In the genomic region with DNA sequence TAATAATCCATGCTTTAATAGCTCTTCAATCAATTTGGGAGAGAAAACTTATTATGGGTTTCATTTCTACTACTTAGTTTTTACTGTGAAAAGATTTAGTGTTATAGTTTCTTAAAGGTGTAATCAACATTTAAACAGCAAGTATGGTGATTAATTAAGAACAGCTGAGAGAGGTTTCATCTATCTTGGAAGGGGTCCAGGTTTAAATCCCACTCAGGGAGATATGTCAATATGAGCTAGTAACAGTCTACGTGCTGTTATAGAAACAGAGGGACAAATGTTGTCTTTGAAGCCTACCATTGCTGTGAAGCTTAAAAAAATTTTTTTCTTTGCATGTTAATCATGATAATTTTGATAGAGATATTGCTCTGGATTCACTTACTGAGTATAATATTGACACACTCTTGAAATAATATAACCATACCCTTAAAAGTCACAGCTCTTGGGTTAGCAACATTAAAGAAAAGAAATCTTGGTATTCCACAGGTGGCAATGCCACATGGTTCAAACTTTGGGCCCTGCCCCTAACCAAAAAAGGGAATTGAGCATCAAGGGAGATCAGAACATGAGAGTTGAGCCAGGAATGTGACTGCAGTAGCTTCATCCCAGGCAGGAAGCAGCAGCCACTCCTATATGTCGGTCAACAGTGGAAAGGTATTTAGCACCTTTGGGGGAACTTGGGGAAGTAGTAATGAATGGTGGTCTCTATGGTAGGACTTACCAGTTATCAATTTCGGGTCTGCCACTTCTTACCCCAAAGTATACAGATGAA, we compare ENCODE assay signal across 32 cellular contexts.
DNase-seq lines count a peak whose midpoint lies in the region; ATAC-seq and TF ChIP-seq lines count a peak whose summit lies in the region.
"Had no signal": no experiment of that assay in that cellular context is flagged by ENCODE, and none has a peak within 500 bp of the region (broad histone marks: within the 10 kb centered on the region; RNA-seq: fewer than 3 reads in every experiment).

No MANE protein-coding gene starts in this region.

- H3K4me3 ChIP-seq in RWPE2 (ENCODE audit: severe bottlenecking) = no peak overlapping the region
- H3K4me3 ChIP-seq: A549, dorsolateral prefrontal cortex, gastrocnemius medialis, thyroid gland, vagina had no signal

- ATAC-seq in RWPE2 (ENCODE audit: low read depth) = peak; percentile 68
- no peak for ATAC-seq in activated CD4-positive, alpha-beta T cell treated with anti-CD3 and anti-CD28 coated beads for 36 hours
- ATAC-seq: A549; activated CD8-positive, alpha-beta T cell treated with anti-CD3 and anti-CD28 coated beads for 36 hours; activated T-helper 17 cell treated with anti-CD3 and anti-CD28 coated beads, Interleukin-2, amount 50 U/mL, for 72 hours; gastrocnemius medialis; HepG2; PC-3; Right ventricle myocardium inferior had no signal

- no peaks in the 10 kb centered on the region for H3K36me3 Mint-ChIP-seq in activated CD4-positive, alpha-beta T cell treated with anti-CD3 and anti-CD28 coated beads for 36 hours (ENCODE audit: low read depth)
- H3K36me3 Mint-ChIP-seq: activated naive CD4-positive, alpha-beta T cell treated with anti-CD3 and anti-CD28 coated beads, Interleukin-2, amount 10 ng/mL, durations not matched to agents 7 days and 5 days; CD4-positive, alpha-beta memory T cell; immature natural killer cell had no signal

- CTCF ChIA-PET in activated CD4-positive, alpha-beta T cell treated with anti-CD3 and anti-CD28 coated beads for 36 hours (lab: Charles Lee) = no interaction called here

- no peak overlapping the region for H3K4me3 Mint-ChIP-seq in activated CD4-positive, alpha-beta T cell treated with anti-CD3 and anti-CD28 coated beads for 36 hours
- H3K4me3 Mint-ChIP-seq: activated CD8-positive, alpha-beta T cell treated with anti-CD3 and anti-CD28 coated beads for 36 hours; activated naive CD4-positive, alpha-beta T cell treated with anti-CD3 and anti-CD28 coated beads, Interleukin-2, amount 10 ng/mL, durations not matched to agents 7 days and 5 days; activated T-helper 17 cell treated with anti-CD3 and anti-CD28 coated beads, Interleukin-2, amount 50 U/mL, for 72 hours; CD4-positive, alpha-beta memory T cell; immature natural killer cell; nephron progenitor cell had no signal

- no peak overlapping the region for H3K27ac ChIP-seq in RWPE2 (ENCODE audit: poor library complexity, severe bottlenecking)
- H3K27ac ChIP-seq: A549, brain microvascular endothelial cell, dorsolateral prefrontal cortex, thyroid gland, vagina had no signal

- H3K27me3 Mint-ChIP-seq in activated CD4-positive, alpha-beta T cell treated with anti-CD3 and anti-CD28 coated beads for 36 hours = peaks cover 6% of the 10 kb centered on the region
- H3K27me3 Mint-ChIP-seq: activated CD8-positive, alpha-beta T cell treated with anti-CD3 and anti-CD28 coated beads for 36 hours; activated naive CD4-positive, alpha-beta T cell treated with anti-CD3 and anti-CD28 coated beads, Interleukin-2, amount 10 ng/mL, durations not matched to agents 7 days and 5 days had no signal

- no peaks in the 10 kb centered on the region for H3K9me3 Mint-ChIP-seq in activated CD4-positive, alpha-beta T cell treated with anti-CD3 and anti-CD28 coated beads for 36 hours (ENCODE audit: low read depth)
- H3K9me3 Mint-ChIP-seq: activated CD8-positive, alpha-beta T cell treated with anti-CD3 and anti-CD28 coated beads for 36 hours; activated naive CD4-positive, alpha-beta T cell treated with anti-CD3 and anti-CD28 coated beads, Interleukin-2, amount 10 ng/mL, durations not matched to agents 7 days and 5 days; activated T-helper 17 cell treated with anti-CD3 and anti-CD28 coated beads, Interleukin-2, amount 50 U/mL, for 72 hours; CD4-positive, alpha-beta memory T cell; nephron progenitor cell had no signal

- intact Hi-C loops in activated CD4-positive, alpha-beta T cell treated with anti-CD3 and anti-CD28 coated beads for 36 hours (cut with DNase I, micrococcal nuclease) = no loop called here

- no peaks in the 10 kb centered on the region for H3K27me3 ChIP-seq in RWPE2 (ENCODE audit: insufficient read depth, poor library complexity, severe bottlenecking)
- H3K27me3 ChIP-seq: brain microvascular endothelial cell, dorsolateral prefrontal cortex, gastrocnemius medialis, thyroid gland, vagina had no signal

- POLR2A ChIA-PET in activated CD4-positive, alpha-beta T cell treated with anti-CD3 and anti-CD28 coated beads for 36 hours (lab: Charles Lee) = no interaction called here

- H3K4me1 Mint-ChIP-seq in activated CD4-positive, alpha-beta T cell treated with anti-CD3 and anti-CD28 coated beads for 36 hours = no peaks in the 10 kb centered on the region
- H3K4me1 Mint-ChIP-seq: activated naive CD4-positive, alpha-beta T cell treated with anti-CD3 and anti-CD28 coated beads, Interleukin-2, amount 10 ng/mL, durations not matched to agents 7 days and 5 days; activated T-helper 17 cell treated with anti-CD3 and anti-CD28 coated beads, Interleukin-2, amount 50 U/mL, for 72 hours; CD4-positive, alpha-beta memory T cell; immature natural killer cell had no signal

- H3K4me1 ChIP-seq in RWPE2 (ENCODE audit: insufficient read depth, poor library complexity, severe bottlenecking) = peaks cover 4% of the 10 kb centered on the region

- no peak for TF ChIP-seq CTCF in RWPE2 (IDR thresholded peaks at IDR 0.05; ENCODE audit: poor library complexity, severe bottlenecking)

- no peak overlapping the region for H3K27ac Mint-ChIP-seq in activated CD4-positive, alpha-beta T cell treated with anti-CD3 and anti-CD28 coated beads for 36 hours
- H3K27ac Mint-ChIP-seq: activated CD8-positive, alpha-beta T cell treated with anti-CD3 and anti-CD28 coated beads for 36 hours; activated naive CD4-positive, alpha-beta T cell treated with anti-CD3 and anti-CD28 coated beads, Interleukin-2, amount 10 ng/mL, durations not matched to agents 7 days and 5 days; activated T-helper 17 cell treated with anti-CD3 and anti-CD28 coated beads, Interleukin-2, amount 50 U/mL, for 72 hours; CD4-positive, alpha-beta memory T cell; immature natural killer cell; nephron progenitor cell had no signal

- DNase-seq in NCI-H1105 treated with DMSO at 0.1 percent for 48 hours (lab: John Stamatoyannopoulos, UW) (peak; percentile 20), NCI-H1105 (lab: John Stamatoyannopoulos, UW) (no peak), HCEC 1CT (peak; percentile 35), RWPE2 (ENCODE audit: low spot score) (no peak), kidney glomerular epithelial cell (lab: John Stamatoyannopoulos, UW) (peak; percentile 19), activated T-cell treated with anti-CD3 and anti-CD28 coated beads for 4 hours (no peak)
- no peak for DNase-seq in activated CD4-positive, alpha-beta T cell treated with anti-CD3 and anti-CD28 coated beads for 1 hour
- DNase-seq in activated CD4-positive, alpha-beta T cell treated with anti-CD3 and anti-CD28 coated beads for 36 hours = no peak
- DNase-seq: activated CD4-positive, CD25-positive, alpha-beta regulatory T cell treated with anti-CD3 and anti-CD28 coated beads, Interleukin-2, amount 50 U/mL, for 72 hours; activated CD8-positive, alpha-beta memory T cell treated with anti-CD3 and anti-CD28 coated beads, Interleukin-2, amount 50 U/mL, for 48 hours; activated CD8-positive, alpha-beta T cell treated with anti-CD3 and anti-CD28 coated beads for 36 hours; activated naive CD4-positive, alpha-beta T cell treated with anti-CD3 and anti-CD28 coated beads, Interleukin-2, amount 10 ng/mL, durations not matched to agents 7 days and 5 days; amniotic stem cell; brain microvascular endothelial cell; CD4-positive, alpha-beta memory T cell; dorsolateral prefrontal cortex; gastrocnemius medialis; immature natural killer cell; Karpas-422; NCI-H187; NCI-H446 treated with DMSO at 0.1 percent for 48 hours; nephron progenitor cell; NK-92 treated with Interleukin-12 subunit alpha and Interleukin-12 subunit beta, amount 100 ng/mL, for 24 hours; PC-3; stimulated activated CD4-positive, alpha-beta T cell treated with anti-CD3 and anti-CD28 coated beads, Interleukin-4, amount 100 ng/mL, for 24 hours; T-helper 2 cell; thyroid gland had no signal

- no peaks in the 10 kb centered on the region for H3K36me3 ChIP-seq in RWPE2 (ENCODE audit: low read depth)
- H3K36me3 ChIP-seq: brain microvascular endothelial cell, gastrocnemius medialis, thyroid gland, vagina had no signal

- no peaks in the 10 kb centered on the region for H3K9me3 ChIP-seq in RWPE2 (ENCODE audit: severe bottlenecking)
- H3K9me3 ChIP-seq: A549, gastrocnemius medialis, thyroid gland, vagina had no signal

Comparison
In these comparisons a context has a peak if more than half of its experiments do, and no peak if none do; other contexts are left out.
1. DNase-seq: peak in NCI-H1105 treated with DMSO at 0.1 percent for 48 hours (single experiment), HCEC 1CT (single experiment) and kidney glomerular epithelial cell (single experiment); none in NCI-H1105 (single experiment), RWPE2 (single experiment), activated T-cell treated with anti-CD3 and anti-CD28 coated beads for 4 hours (single experiment), activated CD4-positive, alpha-beta T cell treated with anti-CD3 and anti-CD28 coated beads for 1 hour (single experiment) and activated CD4-positive, alpha-beta T cell treated with anti-CD3 and anti-CD28 coated beads for 36 hours (single experiment).